9 cellular contexts compared by ENCODE assay signal in genomic region chr1:154759196-154759595, GRCh38.
A peak's percentile ranks its signal among the peaks of the same experiment; 100 is the strongest.
DNase-seq lines count a peak whose midpoint lies in the region; ATAC-seq and TF ChIP-seq lines count a peak whose summit lies in the region.
"Had no signal": no experiment of that assay in that cellular context is flagged by ENCODE, and none has a peak within 500 bp of the region (broad histone marks: within the 10 kb centered on the region; RNA-seq: fewer than 3 reads in every experiment).

No MANE protein-coding gene starts in this region.

- H3K36me3 Mint-ChIP-seq in activated naive CD4-positive, alpha-beta T cell treated with anti-CD3 and anti-CD28 coated beads for 36 hours (ENCODE audit: low read depth): no peaks in the 10 kb centered on the region

- CTCF ChIA-PET in activated naive CD4-positive, alpha-beta T cell treated with anti-CD3 and anti-CD28 coated beads for 36 hours (lab: Charles Lee): interaction anchor here (0.6 to 5.4 kb wide), 9 partner anchors 10 to 199 kb away, joined by 3 to 56 read pairs (median 4); partner anchors contain the start of gene PMVK

- H3K9me3 ChIP-seq in heart right ventricle: no peaks in the 10 kb centered on the region
- H3K9me3 ChIP-seq in uterus: no peaks in the 10 kb centered on the region
- H3K9me3 ChIP-seq: ascending aorta had no signal

- no peaks in the 10 kb centered on the region for H3K36me3 ChIP-seq in heart right ventricle
- H3K36me3 ChIP-seq in uterus: no peaks in the 10 kb centered on the region
- H3K36me3 ChIP-seq: ascending aorta had no signal

- H3K27me3 Mint-ChIP-seq in activated naive CD4-positive, alpha-beta T cell treated with anti-CD3 and anti-CD28 coated beads for 36 hours (ENCODE audit: low read depth): no peaks in the 10 kb centered on the region

- H3K9me3 Mint-ChIP-seq in activated naive CD4-positive, alpha-beta T cell treated with anti-CD3 and anti-CD28 coated beads for 36 hours: no peaks in the 10 kb centered on the region

- H3K4me1 ChIP-seq in heart right ventricle (peaks cover 0 to 35% (median 23%) of the 10 kb centered on the region in 9 donors), uterus (no peaks in the 10 kb centered on the region)

- H3K4me3 ChIP-seq in heart right ventricle: no peak overlapping the region
- H3K4me3 ChIP-seq in uterus: no peak overlapping the region
- H3K4me3 ChIP-seq: ascending aorta had no signal

- peak overlapping the region; percentile 99 for H3K27ac Mint-ChIP-seq in activated naive CD4-positive, alpha-beta T cell treated with anti-CD3 and anti-CD28 coated beads for 36 hours

- H3K4me3 Mint-ChIP-seq in activated naive CD4-positive, alpha-beta T cell treated with anti-CD3 and anti-CD28 coated beads for 36 hours: peak overlapping the region; percentile 75

- H3K4me1 Mint-ChIP-seq in activated naive CD4-positive, alpha-beta T cell treated with anti-CD3 and anti-CD28 coated beads for 36 hours (ENCODE audit: low read depth): peaks cover 68% of the 10 kb centered on the region

- peak in 6 of 8 donors; percentile 31 to 91 (median 60) for ATAC-seq in heart right ventricle
- ATAC-seq in Right ventricle myocardium superior (ENCODE audit: poor library complexity): no peak

- TF ChIP-seq CTCF in heart right ventricle (IDR thresholded peaks at IDR 0.05) (no peak), uterus (IDR thresholded peaks at IDR 0.05) (no peak)

- intact Hi-C loops in heart right ventricle (cut with DNase I) (loop anchor here in 4 of 10 donors (10.0 kb wide), 1 partner anchor 194 kb away; the partner anchor contains the start of gene CHRNB2 (in 4 of the 4)), Right ventricle myocardium superior (cut with DNase I) (no loop called here), uterus (cut with DNase I; ENCODE audit: low total_unique reads) (no loop called here)
- intact Hi-C loops in activated naive CD4-positive, alpha-beta T cell treated with anti-CD3 and anti-CD28 coated beads for 36 hours (cut with micrococcal nuclease): loop anchor here (1.0 to 10.0 kb wide), 8 partner anchors 8 to 352 kb away; partner anchors contain the start of genes IL6R and ZBTB7B

- H3K27ac ChIP-seq in heart right ventricle: peak overlapping the region in 6 of 10 donors; percentile 31 to 71 (median 56)
- no peak overlapping the region for H3K27ac ChIP-seq in uterus
- H3K27ac ChIP-seq: ascending aorta had no signal

- WGBS in heart right ventricle, 2 donors: 60 to 76% methylated on average over 7 of the region's 7 CpGs

- H3K27me3 ChIP-seq in heart right ventricle: peaks cover 0 to 51% (median 3%) of the 10 kb centered on the region in 7 donors
- H3K27me3 ChIP-seq in uterus: no peaks in the 10 kb centered on the region
- H3K27me3 ChIP-seq: ascending aorta had no signal

- TF ChIP-seq POLR2A in uterus (IDR thresholded peaks at IDR 0.05): no peak

- no peak for DNase-seq in heart right ventricle
- no peak for DNase-seq in Right ventricle myocardium superior
- peak; percentile 92 for DNase-seq in activated naive CD4-positive, alpha-beta T cell treated with anti-CD3 and anti-CD28 coated beads for 36 hours
- DNase-seq in stimulated activated CD4-positive, alpha-beta T cell treated with anti-CD3 and anti-CD28 coated beads, Interleukin-15, amount 100 ng/mL, for 24 hours: peak; percentile 86
- peak; percentile 12 to 14 for DNase-seq in uterus
- DNase-seq in AG08395 (ENCODE audit: low spot score): no peak
- no peak for DNase-seq in NK-92 (lab: John Stamatoyannopoulos, UW; ENCODE audit: unreplicated experiment)
- DNase-seq in NK-92 treated with Interleukin-12 subunit alpha and Interleukin-12 subunit beta, amount 100 ng/mL, for 24 hours (lab: John Stamatoyannopoulos, UW): no peak

Comparison
In these comparisons a context has a peak if more than half of its experiments do, and no peak if none do; other contexts are left out.
1. DNase-seq: peak in activated naive CD4-positive, alpha-beta T cell treated with anti-CD3 and anti-CD28 coated beads for 36 hours (single experiment), stimulated activated CD4-positive, alpha-beta T cell treated with anti-CD3 and anti-CD28 coated beads, Interleukin-15, amount 100 ng/mL, for 24 hours (single experiment) and uterus (2 of 2); none in heart right ventricle (0 of 2), Right ventricle myocardium superior (single experiment), AG08395 (single experiment), NK-92 (single experiment) and NK-92 treated with Interleukin-12 subunit alpha and Interleukin-12 subunit beta, amount 100 ng/mL, for 24 hours (single experiment).
2. H3K27ac ChIP-seq: peak in heart right ventricle (6 of 10); none in uterus (0 of 2).